Comparison of ENCODE assay signal across 39 cellular contexts in genomic region chr6:38719358-38719757, GRCh38. TPM values are rescaled to one million over a fixed set of nuclear protein-coding genes. Genes with fewer than 3 reads are reported as not detected.
"Had no signal": no experiment of that assay in that cellular context is flagged by ENCODE, and none has a peak within 500 bp of the region (broad histone marks: within the 10 kb centered on the region; RNA-seq: fewer than 3 reads in every experiment).

No MANE protein-coding gene starts in this region.

- H3K27ac Mint-ChIP-seq: activated naive CD4-positive, alpha-beta T cell treated with anti-CD3 and anti-CD28 coated beads for 36 hours; activated naive CD4-positive, alpha-beta T cell treated with anti-CD3 and anti-CD28 coated beads, Interleukin-2, amount 10 ng/mL, durations not matched to agents 7 days and 5 days; activated naive CD4-positive, alpha-beta T cell treated with anti-CD3 and anti-CD28 coated beads, Interleukin-2, amount 50 U/mL, for 24 hours; activated naive CD4-positive, alpha-beta T cell treated with anti-CD3 and anti-CD28 coated beads, Interleukin-2, amount 50 U/mL, for 72 hours; activated naive CD8-positive, alpha-beta T cell; activated naive CD8-positive, alpha-beta T cell treated with anti-CD3 and anti-CD28 coated beads for 36 hours; activated naive CD8-positive, alpha-beta T cell treated with anti-CD3 and anti-CD28 coated beads, Interleukin-2, amount 10 ng/mL, durations not matched to agents 7 days and 5 days; activated naive CD8-positive, alpha-beta T cell treated with anti-CD3 and anti-CD28 coated beads, Interleukin-2, amount 50 U/mL, for 24 hours; activated T-cell treated with anti-CD3 and anti-CD28 coated beads, Interleukin-2, amount 50 U/mL, for 24 hours; activated T-cell treated with anti-CD3 and anti-CD28 coated beads, Interleukin-2, amount 50 U/mL, for 72 hours; activated T-helper 1 cell treated with anti-CD3 and anti-CD28 coated beads, Interleukin-12 subunit alpha, Interleukin-12 subunit beta, Interleukin-2, Interleukin-4 antibody, amounts not matched to agents 30 ng/mL and 10 ng/mL and 1 ng/mL, durations not matched to agents 14 hours and 24 hours and 36 hours; activated T-helper 17 cell treated with anti-CD3 and anti-CD28 coated beads, Interleukin-2, amount 50 U/mL, for 72 hours; activated T-helper 2 cell treated with anti-CD3 and anti-CD28 coated beads, Interferon-gamma antibody, Interleukin-2, Interleukin-4, amounts not matched to agents 10 μg/mL and 5 μg/mL and 100 μg/mL, durations not matched to agents 14 hours and 24 hours and 36 hours; brain had no signal

- H3K36me3 Mint-ChIP-seq: activated naive CD8-positive, alpha-beta T cell; brain had no signal

- H3K27me3 ChIP-seq: ascending aorta, body of pancreas, brain microvascular endothelial cell had no signal

- H3K4me3 ChIP-seq: adrenal gland, ascending aorta, body of pancreas, breast epithelium, cardiac muscle cell had no signal

- FAIRE-seq: astrocyte, bronchial epithelial cell had no signal

- H3K4me1 Mint-ChIP-seq: brain had no signal

- H3K9me3 ChIP-seq: adrenal gland, ascending aorta, body of pancreas, breast epithelium had no signal

- H3K36me3 ChIP-seq: adrenal gland, ascending aorta, brain microvascular endothelial cell, breast epithelium, cardiac muscle cell had no signal

- ATAC-seq: activated naive CD4-positive, alpha-beta T cell treated with anti-CD3 and anti-CD28 coated beads, Interleukin-2, amount 50 U/mL, for 72 hours; activated naive CD8-positive, alpha-beta T cell treated with anti-CD3 and anti-CD28 coated beads, Interleukin-2, amount 50 U/mL, for 24 hours; activated T-cell treated with anti-CD3 and anti-CD28 coated beads, Interleukin-2, amount 50 U/mL, for 4 hours; activated T-cell treated with anti-CD3 and anti-CD28 coated beads, Interleukin-2, amount 50 U/mL, for 72 hours; activated T-helper 17 cell treated with anti-CD3 and anti-CD28 coated beads, Interleukin-2, amount 50 U/mL, for 72 hours; body of pancreas had no signal

- H3K4me3 Mint-ChIP-seq: activated naive CD4-positive, alpha-beta T cell treated with anti-CD3 and anti-CD28 coated beads for 36 hours; activated naive CD4-positive, alpha-beta T cell treated with anti-CD3 and anti-CD28 coated beads, Interleukin-2, amount 10 ng/mL, durations not matched to agents 7 days and 5 days; activated naive CD4-positive, alpha-beta T cell treated with anti-CD3 and anti-CD28 coated beads, Interleukin-2, amount 50 U/mL, for 24 hours; activated naive CD8-positive, alpha-beta T cell; activated naive CD8-positive, alpha-beta T cell treated with anti-CD3 and anti-CD28 coated beads for 36 hours; activated naive CD8-positive, alpha-beta T cell treated with anti-CD3 and anti-CD28 coated beads, Interleukin-2, amount 10 ng/mL, durations not matched to agents 7 days and 5 days; activated naive CD8-positive, alpha-beta T cell treated with anti-CD3 and anti-CD28 coated beads, Interleukin-2, amount 50 U/mL, for 24 hours; activated T-cell treated with anti-CD3 and anti-CD28 coated beads, Interleukin-2, amount 50 U/mL, for 24 hours; activated T-cell treated with anti-CD3 and anti-CD28 coated beads, Interleukin-2, amount 50 U/mL, for 4 hours; activated T-cell treated with anti-CD3 and anti-CD28 coated beads, Interleukin-2, amount 50 U/mL, for 72 hours; activated T-helper 1 cell treated with anti-CD3 and anti-CD28 coated beads, Interleukin-12 subunit alpha, Interleukin-12 subunit beta, Interleukin-2, Interleukin-4 antibody, amounts not matched to agents 30 ng/mL and 10 ng/mL and 1 ng/mL, durations not matched to agents 14 hours and 24 hours and 36 hours; activated T-helper 17 cell treated with anti-CD3 and anti-CD28 coated beads, Interleukin-2, amount 50 U/mL, for 72 hours; brain; central memory CD8-positive, alpha-beta T cell had no signal

- H3K4me1 ChIP-seq: breast epithelium had no signal

- H3K27ac ChIP-seq: adrenal gland, ascending aorta, body of pancreas, brain microvascular endothelial cell, breast epithelium, cardiac muscle cell had no signal

- DNase-seq: activated effector memory CD4-positive, alpha-beta T cell treated with anti-CD3 and anti-CD28 coated beads, Interleukin-2, amount 50 U/mL, for 16 hours; activated effector memory CD4-positive, alpha-beta T cell treated with Interleukin-2 at 50 U/mL for 16 hours; activated gamma-delta T cell; activated gamma-delta T cell treated with Interleukin-2 at 50 U/mL for 16 hours; activated naive CD4-positive, alpha-beta T cell; activated naive CD4-positive, alpha-beta T cell treated with anti-CD3 and anti-CD28 coated beads for 36 hours; activated naive CD4-positive, alpha-beta T cell treated with anti-CD3 and anti-CD28 coated beads, Interleukin-2, amount 10 ng/mL, durations not matched to agents 7 days and 5 days; activated naive CD4-positive, alpha-beta T cell treated with anti-CD3 and anti-CD28 coated beads, Interleukin-2, amount 50 U/mL, for 16 hours; activated naive CD4-positive, alpha-beta T cell treated with Interleukin-2 at 50 U/mL for 16 hours; activated naive CD8-positive, alpha-beta T cell treated with anti-CD3 and anti-CD28 coated beads for 36 hours; activated naive CD8-positive, alpha-beta T cell treated with anti-CD3 and anti-CD28 coated beads, Interleukin-2, amount 10 ng/mL, durations not matched to agents 7 days and 5 days; activated naive CD8-positive, alpha-beta T cell treated with anti-CD3 and anti-CD28 coated beads, Interleukin-2, amount 50 U/mL, for 24 hours; activated T-cell treated with anti-CD3 and anti-CD28 coated beads, Interleukin-2, amount 50 U/mL, for 24 hours; activated T-cell treated with anti-CD3 and anti-CD28 coated beads, Interleukin-2, amount 50 U/mL, for 4 hours; activated T-cell treated with anti-CD3 and anti-CD28 coated beads, Interleukin-2, amount 50 U/mL, for 48 hours; activated T-cell treated with anti-CD3 and anti-CD28 coated beads, Interleukin-2, amount 50 U/mL, for 72 hours; adrenal gland; amniotic stem cell; amygdala; anterior cingulate cortex; aorta; body of pancreas; brain microvascular endothelial cell; caudate nucleus; central memory CD4-positive, alpha-beta T cell; cerebellar nuclear complex had no signal

- H3K9me3 Mint-ChIP-seq: activated naive CD4-positive, alpha-beta T cell treated with anti-CD3 and anti-CD28 coated beads, Interleukin-2, amount 10 ng/mL, durations not matched to agents 7 days and 5 days; activated T-cell treated with anti-CD3 and anti-CD28 coated beads, Interleukin-2, amount 50 U/mL, for 24 hours; activated T-helper 17 cell treated with anti-CD3 and anti-CD28 coated beads, Interleukin-2, amount 50 U/mL, for 72 hours had no signal

RNA-seq across cellular contexts. Expression of gene DNAH8, which starts 4.2 kb away (rescaled TPM):
- total RNA-seq: activated T-helper 2 cell treated with anti-CD3 and anti-CD28 coated beads, Interferon-gamma antibody, Interleukin-2, Interleukin-4, amounts not matched to agents 10 μg/mL and 5 μg/mL and 100 μg/mL, durations not matched to agents 14 hours and 24 hours and 36 hours; adrenal gland; ascending aorta; astrocyte; body of pancreas; bronchial epithelial cell; cardiac muscle cell had no signal
- polyA plus RNA-seq: cardiac muscle cell had no signal
